In the genomic region with DNA sequence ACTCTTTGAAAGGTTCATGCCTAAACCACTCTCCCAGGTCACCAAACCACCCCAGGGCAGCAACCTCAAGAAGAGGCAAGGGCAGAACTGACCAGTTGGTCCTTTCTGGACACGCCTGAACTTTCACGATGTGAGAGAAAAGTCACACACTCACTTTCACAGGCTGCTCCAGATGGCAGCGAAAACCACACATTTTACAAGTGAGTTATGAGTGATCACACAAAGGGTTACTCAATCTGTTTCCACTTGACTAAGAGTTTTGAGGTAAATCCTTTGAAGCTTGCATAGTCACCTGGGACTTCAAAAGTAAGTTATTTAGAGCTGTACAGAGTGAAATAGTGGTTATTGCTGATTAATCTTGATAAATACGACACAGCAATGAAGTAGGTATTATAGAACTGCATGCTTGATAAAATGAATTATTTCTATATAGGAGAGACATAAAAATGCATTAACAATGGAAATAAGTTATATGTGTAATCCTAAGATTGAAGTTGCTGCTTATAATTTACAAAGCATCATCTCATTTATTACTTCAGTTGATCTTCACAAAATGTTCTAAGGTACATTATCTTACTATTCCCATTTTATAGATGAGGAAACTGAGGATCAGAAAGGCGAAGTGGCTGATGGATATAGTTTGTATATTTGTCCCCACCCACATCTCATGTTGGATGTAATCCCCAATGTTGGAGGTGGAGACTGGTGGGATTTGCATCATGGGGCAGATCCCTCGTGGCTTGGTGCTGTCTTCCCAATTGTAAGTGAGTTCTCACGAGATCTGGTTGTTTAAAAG, we compare ENCODE assay signal across 9 cellular contexts.
DNase-seq lines count a peak whose midpoint lies in the region; ATAC-seq lines count a peak whose summit lies in the region.
"Had no signal": no experiment of that assay in that cellular context is flagged by ENCODE, and none has a peak within 500 bp of the region (broad histone marks: within the 10 kb centered on the region; RNA-seq: fewer than 3 reads in every experiment).

No MANE protein-coding gene starts in this region.

- peak; percentile 58 for DNase-seq in activated CD4-positive, alpha-beta memory T cell treated with anti-CD3 and anti-CD28 coated beads for 36 hours
- no peak for DNase-seq in activated CD4-positive, alpha-beta memory T cell treated with anti-CD3 and anti-CD28 coated beads, Interleukin-2, amount 10 ng/mL, durations not matched to agents 7 days and 5 days
- DNase-seq in stimulated activated CD4-positive, alpha-beta T cell treated with anti-CD3 and anti-CD28 coated beads, Interleukin-4, amount 100 ng/mL, for 24 hours = peak; percentile 39
- no peak for DNase-seq in effector memory CD8-positive, alpha-beta T cell
- no peak for DNase-seq in foreskin melanocyte
- no peak for DNase-seq in HPDE6-E6E7 (ENCODE audit: extremely low spot score)

- POLR2A ChIA-PET in activated CD4-positive, alpha-beta memory T cell treated with anti-CD3 and anti-CD28 coated beads for 36 hours (lab: Charles Lee) = interaction anchor here (1.4 to 2.4 kb wide), 3 partner anchors 37 to 250 kb away, joined by 3 to 13 read pairs (median 8); no protein-coding TSS in a partner anchor
- POLR2A ChIA-PET in activated CD4-positive, alpha-beta memory T cell treated with anti-CD3 and anti-CD28 coated beads, Interleukin-2, amount 10 ng/mL, durations not matched to agents 7 days and 5 days (lab: Charles Lee) = interaction anchor here (1.0 kb wide), 1 partner anchor 250 kb away, joined by 3 read pairs; no protein-coding TSS in a partner anchor

- ATAC-seq in GM21723 (IDR thresholded peaks at IDR 0.05; ENCODE audit: unreplicated experiment) (peak; percentile 71), HG03565 (IDR thresholded peaks at IDR 0.05; ENCODE audit: unreplicated experiment) (peak; percentile 95)
- ATAC-seq in effector memory CD8-positive, alpha-beta T cell (replicated peaks) = no peak

- H3K27me3 Mint-ChIP-seq in activated CD4-positive, alpha-beta memory T cell treated with anti-CD3 and anti-CD28 coated beads for 36 hours = peaks cover 15% of the 10 kb centered on the region
- peaks cover 50% of the 10 kb centered on the region for H3K27me3 Mint-ChIP-seq in activated CD4-positive, alpha-beta memory T cell treated with anti-CD3 and anti-CD28 coated beads, Interleukin-2, amount 10 ng/mL, durations not matched to agents 7 days and 5 days
- H3K27me3 Mint-ChIP-seq in effector memory CD8-positive, alpha-beta T cell = no peaks in the 10 kb centered on the region

- H3K4me3 Mint-ChIP-seq in activated CD4-positive, alpha-beta memory T cell treated with anti-CD3 and anti-CD28 coated beads for 36 hours = no peak overlapping the region
- no peak overlapping the region for H3K4me3 Mint-ChIP-seq in activated CD4-positive, alpha-beta memory T cell treated with anti-CD3 and anti-CD28 coated beads, Interleukin-2, amount 10 ng/mL, durations not matched to agents 7 days and 5 days
- no peak overlapping the region for H3K4me3 Mint-ChIP-seq in effector memory CD8-positive, alpha-beta T cell
- H3K4me3 Mint-ChIP-seq: memory B cell had no signal

- peaks cover 1% of the 10 kb centered on the region for H3K36me3 Mint-ChIP-seq in activated CD4-positive, alpha-beta memory T cell treated with anti-CD3 and anti-CD28 coated beads for 36 hours
- peaks cover 1% of the 10 kb centered on the region for H3K36me3 Mint-ChIP-seq in activated CD4-positive, alpha-beta memory T cell treated with anti-CD3 and anti-CD28 coated beads, Interleukin-2, amount 10 ng/mL, durations not matched to agents 7 days and 5 days (ENCODE audit: low read depth)
- no peaks in the 10 kb centered on the region for H3K36me3 Mint-ChIP-seq in effector memory CD8-positive, alpha-beta T cell (ENCODE audit: insufficient read depth)
- H3K36me3 Mint-ChIP-seq: memory B cell had no signal

- intact Hi-C loops in activated CD4-positive, alpha-beta memory T cell treated with anti-CD3 and anti-CD28 coated beads for 36 hours (cut with micrococcal nuclease) = loop anchor here (1.0 to 10.0 kb wide), 7 partner anchors 31 to 254 kb away; a partner anchor contains a TSS

- peaks cover 18% of the 10 kb centered on the region for H3K4me1 Mint-ChIP-seq in activated CD4-positive, alpha-beta memory T cell treated with anti-CD3 and anti-CD28 coated beads for 36 hours (ENCODE audit: low read depth)
- H3K4me1 Mint-ChIP-seq in activated CD4-positive, alpha-beta memory T cell treated with anti-CD3 and anti-CD28 coated beads, Interleukin-2, amount 10 ng/mL, durations not matched to agents 7 days and 5 days = peaks cover 4% of the 10 kb centered on the region
- peaks cover 4 to 9% of the 10 kb centered on the region in 2 donors for H3K4me1 Mint-ChIP-seq in effector memory CD8-positive, alpha-beta T cell (ENCODE audit: low read depth in 2 of 2)
- H3K4me1 Mint-ChIP-seq: memory B cell had no signal

- no peak overlapping the region for H3K27ac Mint-ChIP-seq in activated CD4-positive, alpha-beta memory T cell treated with anti-CD3 and anti-CD28 coated beads for 36 hours
- H3K27ac Mint-ChIP-seq in activated CD4-positive, alpha-beta memory T cell treated with anti-CD3 and anti-CD28 coated beads, Interleukin-2, amount 10 ng/mL, durations not matched to agents 7 days and 5 days = no peak overlapping the region
- peak overlapping the region in 1 of 2 donors; percentile 53 for H3K27ac Mint-ChIP-seq in effector memory CD8-positive, alpha-beta T cell
- H3K27ac Mint-ChIP-seq: memory B cell had no signal

- peaks cover 4% of the 10 kb centered on the region for H3K9me3 Mint-ChIP-seq in activated CD4-positive, alpha-beta memory T cell treated with anti-CD3 and anti-CD28 coated beads for 36 hours
- peaks cover 1% of the 10 kb centered on the region for H3K9me3 Mint-ChIP-seq in activated CD4-positive, alpha-beta memory T cell treated with anti-CD3 and anti-CD28 coated beads, Interleukin-2, amount 10 ng/mL, durations not matched to agents 7 days and 5 days
- no peaks in the 10 kb centered on the region for H3K9me3 Mint-ChIP-seq in effector memory CD8-positive, alpha-beta T cell

- CTCF ChIA-PET in activated CD4-positive, alpha-beta memory T cell treated with anti-CD3 and anti-CD28 coated beads for 36 hours (lab: Charles Lee) = interaction anchor here (1.9 kb wide), 1 partner anchor 241 kb away, joined by 7 read pairs; no protein-coding TSS in a partner anchor
- CTCF ChIA-PET in activated CD4-positive, alpha-beta memory T cell treated with anti-CD3 and anti-CD28 coated beads, Interleukin-2, amount 10 ng/mL, durations not matched to agents 7 days and 5 days (lab: Charles Lee) = interaction anchor here (0.6 kb wide), 1 partner anchor 299 kb away, joined by 3 read pairs; no protein-coding TSS in a partner anchor

Comparison
In these comparisons a context has a peak if more than half of its experiments do, and no peak if none do; other contexts are left out.
1. DNase-seq: peak in activated CD4-positive, alpha-beta memory T cell treated with anti-CD3 and anti-CD28 coated beads for 36 hours (single experiment) and stimulated activated CD4-positive, alpha-beta T cell treated with anti-CD3 and anti-CD28 coated beads, Interleukin-4, amount 100 ng/mL, for 24 hours (single experiment); none in activated CD4-positive, alpha-beta memory T cell treated with anti-CD3 and anti-CD28 coated beads, Interleukin-2, amount 10 ng/mL, durations not matched to agents 7 days and 5 days (single experiment), effector memory CD8-positive, alpha-beta T cell (0 of 3), foreskin melanocyte (single experiment) and HPDE6-E6E7 (single experiment).